1 cellular context compared by ENCODE assay signal in the genomic region with DNA sequence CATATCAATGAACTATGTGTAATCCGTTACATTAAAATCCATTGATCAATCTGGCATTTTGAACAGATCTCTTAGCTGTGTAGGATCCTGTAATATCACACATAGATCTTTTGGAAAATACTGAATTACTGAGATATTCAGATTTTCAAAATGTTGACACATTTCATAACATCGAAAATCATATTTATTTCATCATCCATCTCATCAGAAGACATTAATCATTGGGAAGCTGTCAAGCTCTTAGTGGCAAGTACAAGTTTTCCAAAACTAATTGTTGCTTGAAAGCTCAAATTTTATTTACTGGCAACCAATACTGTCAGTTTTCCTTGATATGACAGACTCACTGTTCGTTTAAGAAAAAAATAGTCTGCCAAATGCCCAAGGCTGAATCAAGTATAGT.
TF ChIP-seq lines count a peak whose summit lies in the region.

No MANE protein-coding gene starts in this region.

TF ChIP-seq in WTC11, 78 proteins besides CTCF, POLR2A, EP300 and RAD21 (continued from another document):
- TF ChIP-seq, protein P1, sequence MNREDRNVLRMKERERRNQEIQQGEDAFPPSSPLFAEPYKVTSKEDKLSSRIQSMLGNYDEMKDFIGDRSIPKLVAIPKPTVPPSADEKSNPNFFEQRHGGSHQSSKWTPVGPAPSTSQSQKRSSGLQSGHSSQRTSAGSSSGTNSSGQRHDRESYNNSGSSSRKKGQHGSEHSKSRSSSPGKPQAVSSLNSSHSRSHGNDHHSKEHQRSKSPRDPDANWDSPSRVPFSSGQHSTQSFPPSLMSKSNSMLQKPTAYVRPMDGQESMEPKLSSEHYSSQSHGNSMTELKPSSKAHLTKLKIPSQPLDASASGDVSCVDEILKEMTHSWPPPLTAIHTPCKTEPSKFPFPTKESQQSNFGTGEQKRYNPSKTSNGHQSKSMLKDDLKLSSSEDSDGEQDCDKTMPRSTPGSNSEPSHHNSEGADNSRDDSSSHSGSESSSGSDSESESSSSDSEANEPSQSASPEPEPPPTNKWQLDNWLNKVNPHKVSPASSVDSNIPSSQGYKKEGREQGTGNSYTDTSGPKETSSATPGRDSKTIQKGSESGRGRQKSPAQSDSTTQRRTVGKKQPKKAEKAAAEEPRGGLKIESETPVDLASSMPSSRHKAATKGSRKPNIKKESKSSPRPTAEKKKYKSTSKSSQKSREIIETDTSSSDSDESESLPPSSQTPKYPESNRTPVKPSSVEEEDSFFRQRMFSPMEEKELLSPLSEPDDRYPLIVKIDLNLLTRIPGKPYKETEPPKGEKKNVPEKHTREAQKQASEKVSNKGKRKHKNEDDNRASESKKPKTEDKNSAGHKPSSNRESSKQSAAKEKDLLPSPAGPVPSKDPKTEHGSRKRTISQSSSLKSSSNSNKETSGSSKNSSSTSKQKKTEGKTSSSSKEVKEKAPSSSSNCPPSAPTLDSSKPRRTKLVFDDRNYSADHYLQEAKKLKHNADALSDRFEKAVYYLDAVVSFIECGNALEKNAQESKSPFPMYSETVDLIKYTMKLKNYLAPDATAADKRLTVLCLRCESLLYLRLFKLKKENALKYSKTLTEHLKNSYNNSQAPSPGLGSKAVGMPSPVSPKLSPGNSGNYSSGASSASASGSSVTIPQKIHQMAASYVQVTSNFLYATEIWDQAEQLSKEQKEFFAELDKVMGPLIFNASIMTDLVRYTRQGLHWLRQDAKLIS (CRISPR knock-in tag; IDR thresholded peaks at IDR 0.05; ENCODE audit: borderline replicate concordance): no peak
- TF ChIP-seq, protein P2, sequence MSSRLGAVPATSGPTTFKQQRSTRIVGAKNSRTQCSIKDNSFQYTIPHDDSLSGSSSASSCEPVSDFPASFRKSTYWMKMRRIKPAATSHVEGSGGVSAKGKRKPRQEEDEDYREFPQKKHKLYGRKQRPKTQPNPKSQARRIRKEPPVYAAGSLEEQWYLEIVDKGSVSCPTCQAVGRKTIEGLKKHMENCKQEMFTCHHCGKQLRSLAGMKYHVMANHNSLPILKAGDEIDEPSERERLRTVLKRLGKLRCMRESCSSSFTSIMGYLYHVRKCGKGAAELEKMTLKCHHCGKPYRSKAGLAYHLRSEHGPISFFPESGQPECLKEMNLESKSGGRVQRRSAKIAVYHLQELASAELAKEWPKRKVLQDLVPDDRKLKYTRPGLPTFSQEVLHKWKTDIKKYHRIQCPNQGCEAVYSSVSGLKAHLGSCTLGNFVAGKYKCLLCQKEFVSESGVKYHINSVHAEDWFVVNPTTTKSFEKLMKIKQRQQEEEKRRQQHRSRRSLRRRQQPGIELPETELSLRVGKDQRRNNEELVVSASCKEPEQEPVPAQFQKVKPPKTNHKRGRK (CRISPR knock-in tag; IDR thresholded peaks at IDR 0.05; ENCODE audit: borderline replicate concordance): no peak
- TF ChIP-seq, protein P3, sequence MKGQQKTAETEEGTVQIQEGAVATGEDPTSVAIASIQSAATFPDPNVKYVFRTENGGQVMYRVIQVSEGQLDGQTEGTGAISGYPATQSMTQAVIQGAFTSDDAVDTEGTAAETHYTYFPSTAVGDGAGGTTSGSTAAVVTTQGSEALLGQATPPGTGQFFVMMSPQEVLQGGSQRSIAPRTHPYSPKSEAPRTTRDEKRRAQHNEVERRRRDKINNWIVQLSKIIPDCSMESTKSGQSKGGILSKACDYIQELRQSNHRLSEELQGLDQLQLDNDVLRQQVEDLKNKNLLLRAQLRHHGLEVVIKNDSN (CRISPR knock-in tag; IDR thresholded peaks at IDR 0.05): no peak
- TF ChIP-seq, protein P4, sequence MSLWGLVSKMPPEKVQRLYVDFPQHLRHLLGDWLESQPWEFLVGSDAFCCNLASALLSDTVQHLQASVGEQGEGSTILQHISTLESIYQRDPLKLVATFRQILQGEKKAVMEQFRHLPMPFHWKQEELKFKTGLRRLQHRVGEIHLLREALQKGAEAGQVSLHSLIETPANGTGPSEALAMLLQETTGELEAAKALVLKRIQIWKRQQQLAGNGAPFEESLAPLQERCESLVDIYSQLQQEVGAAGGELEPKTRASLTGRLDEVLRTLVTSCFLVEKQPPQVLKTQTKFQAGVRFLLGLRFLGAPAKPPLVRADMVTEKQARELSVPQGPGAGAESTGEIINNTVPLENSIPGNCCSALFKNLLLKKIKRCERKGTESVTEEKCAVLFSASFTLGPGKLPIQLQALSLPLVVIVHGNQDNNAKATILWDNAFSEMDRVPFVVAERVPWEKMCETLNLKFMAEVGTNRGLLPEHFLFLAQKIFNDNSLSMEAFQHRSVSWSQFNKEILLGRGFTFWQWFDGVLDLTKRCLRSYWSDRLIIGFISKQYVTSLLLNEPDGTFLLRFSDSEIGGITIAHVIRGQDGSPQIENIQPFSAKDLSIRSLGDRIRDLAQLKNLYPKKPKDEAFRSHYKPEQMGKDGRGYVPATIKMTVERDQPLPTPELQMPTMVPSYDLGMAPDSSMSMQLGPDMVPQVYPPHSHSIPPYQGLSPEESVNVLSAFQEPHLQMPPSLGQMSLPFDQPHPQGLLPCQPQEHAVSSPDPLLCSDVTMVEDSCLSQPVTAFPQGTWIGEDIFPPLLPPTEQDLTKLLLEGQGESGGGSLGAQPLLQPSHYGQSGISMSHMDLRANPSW (CRISPR knock-in tag; conservative IDR thresholded peaks at IDR 0.05; ENCODE audit: low read depth): no peak
- TF ChIP-seq, protein P5, sequence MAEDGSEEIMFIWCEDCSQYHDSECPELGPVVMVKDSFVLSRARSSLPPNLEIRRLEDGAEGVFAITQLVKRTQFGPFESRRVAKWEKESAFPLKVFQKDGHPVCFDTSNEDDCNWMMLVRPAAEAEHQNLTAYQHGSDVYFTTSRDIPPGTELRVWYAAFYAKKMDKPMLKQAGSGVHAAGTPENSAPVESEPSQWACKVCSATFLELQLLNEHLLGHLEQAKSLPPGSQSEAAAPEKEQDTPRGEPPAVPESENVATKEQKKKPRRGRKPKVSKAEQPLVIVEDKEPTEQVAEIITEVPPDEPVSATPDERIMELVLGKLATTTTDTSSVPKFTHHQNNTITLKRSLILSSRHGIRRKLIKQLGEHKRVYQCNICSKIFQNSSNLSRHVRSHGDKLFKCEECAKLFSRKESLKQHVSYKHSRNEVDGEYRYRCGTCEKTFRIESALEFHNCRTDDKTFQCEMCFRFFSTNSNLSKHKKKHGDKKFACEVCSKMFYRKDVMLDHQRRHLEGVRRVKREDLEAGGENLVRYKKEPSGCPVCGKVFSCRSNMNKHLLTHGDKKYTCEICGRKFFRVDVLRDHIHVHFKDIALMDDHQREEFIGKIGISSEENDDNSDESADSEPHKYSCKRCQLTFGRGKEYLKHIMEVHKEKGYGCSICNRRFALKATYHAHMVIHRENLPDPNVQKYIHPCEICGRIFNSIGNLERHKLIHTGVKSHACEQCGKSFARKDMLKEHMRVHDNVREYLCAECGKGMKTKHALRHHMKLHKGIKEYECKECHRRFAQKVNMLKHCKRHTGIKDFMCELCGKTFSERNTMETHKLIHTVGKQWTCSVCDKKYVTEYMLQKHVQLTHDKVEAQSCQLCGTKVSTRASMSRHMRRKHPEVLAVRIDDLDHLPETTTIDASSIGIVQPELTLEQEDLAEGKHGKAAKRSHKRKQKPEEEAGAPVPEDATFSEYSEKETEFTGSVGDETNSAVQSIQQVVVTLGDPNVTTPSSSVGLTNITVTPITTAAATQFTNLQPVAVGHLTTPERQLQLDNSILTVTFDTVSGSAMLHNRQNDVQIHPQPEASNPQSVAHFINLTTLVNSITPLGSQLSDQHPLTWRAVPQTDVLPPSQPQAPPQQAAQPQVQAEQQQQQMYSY (CRISPR knock-in tag; IDR thresholded peaks at IDR 0.05): no peak
- TF ChIP-seq, protein P6, sequence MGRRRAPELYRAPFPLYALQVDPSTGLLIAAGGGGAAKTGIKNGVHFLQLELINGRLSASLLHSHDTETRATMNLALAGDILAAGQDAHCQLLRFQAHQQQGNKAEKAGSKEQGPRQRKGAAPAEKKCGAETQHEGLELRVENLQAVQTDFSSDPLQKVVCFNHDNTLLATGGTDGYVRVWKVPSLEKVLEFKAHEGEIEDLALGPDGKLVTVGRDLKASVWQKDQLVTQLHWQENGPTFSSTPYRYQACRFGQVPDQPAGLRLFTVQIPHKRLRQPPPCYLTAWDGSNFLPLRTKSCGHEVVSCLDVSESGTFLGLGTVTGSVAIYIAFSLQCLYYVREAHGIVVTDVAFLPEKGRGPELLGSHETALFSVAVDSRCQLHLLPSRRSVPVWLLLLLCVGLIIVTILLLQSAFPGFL (CRISPR knock-in tag; IDR thresholded peaks at IDR 0.05; ENCODE audit: borderline replicate concordance): no peak
- TF ChIP-seq MYBL2 (CRISPR knock-in tag; IDR thresholded peaks at IDR 0.05) (no peak), FOXP1 (CRISPR knock-in tag; IDR thresholded peaks at IDR 0.05; ENCODE audit: borderline replicate concordance) (no peak), ZNF263 (CRISPR knock-in tag; IDR thresholded peaks at IDR 0.05; ENCODE audit: low read depth) (no peak)
- TF ChIP-seq, protein P7, sequence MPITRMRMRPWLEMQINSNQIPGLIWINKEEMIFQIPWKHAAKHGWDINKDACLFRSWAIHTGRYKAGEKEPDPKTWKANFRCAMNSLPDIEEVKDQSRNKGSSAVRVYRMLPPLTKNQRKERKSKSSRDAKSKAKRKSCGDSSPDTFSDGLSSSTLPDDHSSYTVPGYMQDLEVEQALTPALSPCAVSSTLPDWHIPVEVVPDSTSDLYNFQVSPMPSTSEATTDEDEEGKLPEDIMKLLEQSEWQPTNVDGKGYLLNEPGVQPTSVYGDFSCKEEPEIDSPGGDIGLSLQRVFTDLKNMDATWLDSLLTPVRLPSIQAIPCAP (CRISPR knock-in tag; IDR thresholded peaks at IDR 0.05): no peak
- TF ChIP-seq, protein P8, sequence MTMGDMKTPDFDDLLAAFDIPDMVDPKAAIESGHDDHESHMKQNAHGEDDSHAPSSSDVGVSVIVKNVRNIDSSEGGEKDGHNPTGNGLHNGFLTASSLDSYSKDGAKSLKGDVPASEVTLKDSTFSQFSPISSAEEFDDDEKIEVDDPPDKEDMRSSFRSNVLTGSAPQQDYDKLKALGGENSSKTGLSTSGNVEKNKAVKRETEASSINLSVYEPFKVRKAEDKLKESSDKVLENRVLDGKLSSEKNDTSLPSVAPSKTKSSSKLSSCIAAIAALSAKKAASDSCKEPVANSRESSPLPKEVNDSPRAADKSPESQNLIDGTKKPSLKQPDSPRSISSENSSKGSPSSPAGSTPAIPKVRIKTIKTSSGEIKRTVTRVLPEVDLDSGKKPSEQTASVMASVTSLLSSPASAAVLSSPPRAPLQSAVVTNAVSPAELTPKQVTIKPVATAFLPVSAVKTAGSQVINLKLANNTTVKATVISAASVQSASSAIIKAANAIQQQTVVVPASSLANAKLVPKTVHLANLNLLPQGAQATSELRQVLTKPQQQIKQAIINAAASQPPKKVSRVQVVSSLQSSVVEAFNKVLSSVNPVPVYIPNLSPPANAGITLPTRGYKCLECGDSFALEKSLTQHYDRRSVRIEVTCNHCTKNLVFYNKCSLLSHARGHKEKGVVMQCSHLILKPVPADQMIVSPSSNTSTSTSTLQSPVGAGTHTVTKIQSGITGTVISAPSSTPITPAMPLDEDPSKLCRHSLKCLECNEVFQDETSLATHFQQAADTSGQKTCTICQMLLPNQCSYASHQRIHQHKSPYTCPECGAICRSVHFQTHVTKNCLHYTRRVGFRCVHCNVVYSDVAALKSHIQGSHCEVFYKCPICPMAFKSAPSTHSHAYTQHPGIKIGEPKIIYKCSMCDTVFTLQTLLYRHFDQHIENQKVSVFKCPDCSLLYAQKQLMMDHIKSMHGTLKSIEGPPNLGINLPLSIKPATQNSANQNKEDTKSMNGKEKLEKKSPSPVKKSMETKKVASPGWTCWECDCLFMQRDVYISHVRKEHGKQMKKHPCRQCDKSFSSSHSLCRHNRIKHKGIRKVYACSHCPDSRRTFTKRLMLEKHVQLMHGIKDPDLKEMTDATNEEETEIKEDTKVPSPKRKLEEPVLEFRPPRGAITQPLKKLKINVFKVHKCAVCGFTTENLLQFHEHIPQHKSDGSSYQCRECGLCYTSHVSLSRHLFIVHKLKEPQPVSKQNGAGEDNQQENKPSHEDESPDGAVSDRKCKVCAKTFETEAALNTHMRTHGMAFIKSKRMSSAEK (CRISPR knock-in tag; IDR thresholded peaks at IDR 0.05; ENCODE audit: borderline replicate concordance): no peak
